ENCODE assay signal across 8 cellular contexts in genomic region chr10:62109532-62110293, GRCh38.
DNase-seq lines count a peak whose midpoint lies in the region; ATAC-seq lines count a peak whose summit lies in the region.

No MANE protein-coding gene starts in this region.

- H3K36me3 Mint-ChIP-seq in activated naive CD8-positive, alpha-beta T cell treated with anti-CD3 and anti-CD28 coated beads, Interleukin-2, amount 50 U/mL, for 24 hours (ENCODE audit: low read depth), result no peaks in the 10 kb centered on the region

- H3K4me1 Mint-ChIP-seq in activated naive CD8-positive, alpha-beta T cell treated with anti-CD3 and anti-CD28 coated beads, Interleukin-2, amount 50 U/mL, for 24 hours, result peaks cover 54% of the 10 kb centered on the region

- H3K4me3 Mint-ChIP-seq in activated naive CD8-positive, alpha-beta T cell treated with anti-CD3 and anti-CD28 coated beads, Interleukin-2, amount 50 U/mL, for 24 hours, result no peak overlapping the region

- no peak for DNase-seq in activated naive CD8-positive, alpha-beta T cell treated with anti-CD3 and anti-CD28 coated beads, Interleukin-2, amount 50 U/mL, for 24 hours
- DNase-seq in 8988T (no peak), DMS153 (lab: John Stamatoyannopoulos, UW) (no peak), NCI-H146 treated with DMSO at 0.1 percent for 48 hours (lab: John Stamatoyannopoulos, UW; ENCODE audit: unreplicated experiment) (no peak), AG08395 (ENCODE audit: low spot score) (no peak)

- H3K9me3 Mint-ChIP-seq in activated naive CD8-positive, alpha-beta T cell treated with anti-CD3 and anti-CD28 coated beads, Interleukin-2, amount 50 U/mL, for 24 hours, result no peaks in the 10 kb centered on the region

- H3K27ac Mint-ChIP-seq in activated naive CD8-positive, alpha-beta T cell treated with anti-CD3 and anti-CD28 coated beads, Interleukin-2, amount 50 U/mL, for 24 hours, result peak overlapping the region; percentile 74

- ATAC-seq in GM18502 (IDR thresholded peaks at IDR 0.05; ENCODE audit: poor library complexity, unreplicated experiment), result peak; percentile 82
- peak; percentile 73 for ATAC-seq in GM21447 (IDR thresholded peaks at IDR 0.05; ENCODE audit: unreplicated experiment)
- ATAC-seq in HG03457 (IDR thresholded peaks at IDR 0.05; ENCODE audit: unreplicated experiment), result peak; percentile 71
- no peak for ATAC-seq in activated naive CD8-positive, alpha-beta T cell treated with anti-CD3 and anti-CD28 coated beads, Interleukin-2, amount 50 U/mL, for 24 hours

- H3K27me3 Mint-ChIP-seq in activated naive CD8-positive, alpha-beta T cell treated with anti-CD3 and anti-CD28 coated beads, Interleukin-2, amount 50 U/mL, for 24 hours, result no peaks in the 10 kb centered on the region
